8 cellular contexts compared by ENCODE assay signal in genomic region chr4:102503301-102503746, GRCh38. TPM values are rescaled to one million over a fixed set of nuclear protein-coding genes. Genes with fewer than 3 reads are reported as not detected.
DNase-seq lines count a peak whose midpoint lies in the region; ATAC-seq and TF ChIP-seq lines count a peak whose summit lies in the region.

No MANE protein-coding gene starts in this region.

- H3K36me3 Mint-ChIP-seq in activated T-cell treated with anti-CD3 and anti-CD28 coated beads, Interleukin-2, amount 50 U/mL, for 72 hours (ENCODE audit: insufficient read depth in 2 of 2): peaks cover 15 to 25% of the 10 kb centered on the region in 2 donors

- H3K27ac ChIP-seq in SJSA1: no peak overlapping the region
- peak overlapping the region in 2 of 3 donors; percentile 12 to 98 for H3K27ac ChIP-seq in thyroid gland

- H3K4me3 Mint-ChIP-seq in activated T-cell treated with anti-CD3 and anti-CD28 coated beads, Interleukin-2, amount 50 U/mL, for 72 hours: peak overlapping the region; percentile 89 to 98

- no peak for TF ChIP-seq POLR2A in thyroid gland (IDR thresholded peaks at IDR 0.05)

- TF ChIP-seq CTCF in fibroblast of villous mesenchyme (IDR thresholded peaks at IDR 0.05; ENCODE audit: insufficient read depth, low read depth, low read length) (no peak), thyroid gland (IDR thresholded peaks at IDR 0.05) (no peak)

- H3K36me3 ChIP-seq in SJSA1 (peaks cover 16% of the 10 kb centered on the region), thyroid gland (no peaks in the 10 kb centered on the region)

- H3K9me3 Mint-ChIP-seq in activated T-cell treated with anti-CD3 and anti-CD28 coated beads, Interleukin-2, amount 50 U/mL, for 72 hours: peaks cover 0 to 7% of the 10 kb centered on the region in 2 donors

- H3K27me3 Mint-ChIP-seq in activated T-cell treated with anti-CD3 and anti-CD28 coated beads, Interleukin-2, amount 50 U/mL, for 72 hours (ENCODE audit: low read depth): no peaks in the 10 kb centered on the region

- H3K9me3 ChIP-seq in SJSA1 (replicated peaks): no peaks in the 10 kb centered on the region
- H3K9me3 ChIP-seq in thyroid gland: no peaks in the 10 kb centered on the region

- H3K4me1 ChIP-seq in SJSA1 (replicated peaks): peaks cover 29% of the 10 kb centered on the region
- H3K4me1 ChIP-seq in thyroid gland: peaks cover 25 to 28% of the 10 kb centered on the region in 2 donors

- peak overlapping the region; percentile 99 for H3K27ac Mint-ChIP-seq in activated T-cell treated with anti-CD3 and anti-CD28 coated beads, Interleukin-2, amount 50 U/mL, for 72 hours

- no peak for ATAC-seq in activated T-cell treated with anti-CD3 and anti-CD28 coated beads, Interleukin-2, amount 50 U/mL, for 72 hours (replicated peaks in 1 of 2)
- ATAC-seq in HG03196 (IDR thresholded peaks at IDR 0.05; ENCODE audit: unreplicated experiment) (no peak), GM19467 (IDR thresholded peaks at IDR 0.05; ENCODE audit: unreplicated experiment) (no peak)

- no peak for DNase-seq in activated T-cell treated with anti-CD3 and anti-CD28 coated beads, Interleukin-2, amount 50 U/mL, for 72 hours
- DNase-seq in activated T-cell treated with anti-CD3 and anti-CD28 coated beads for 4 hours (no peak), SJSA1 (ENCODE audit: low read depth in 1 of 2, low spot score in 2 of 2) (no peak), fibroblast of villous mesenchyme (ENCODE audit: low read depth) (no peak), thyroid gland (no peak), HPDE6-E6E7 (ENCODE audit: extremely low spot score) (no peak)

- intact Hi-C loops in thyroid gland (cut with DNase I): no loop called here

- peak overlapping the region; percentile 96 for H3K4me3 ChIP-seq in SJSA1
- H3K4me3 ChIP-seq in fibroblast of villous mesenchyme (ENCODE audit: low read depth, low read length): peak overlapping the region; percentile 70
- no peak overlapping the region for H3K4me3 ChIP-seq in thyroid gland (replicated peaks in 1 of 3)

- H3K27me3 ChIP-seq in SJSA1 (replicated peaks) (no peaks in the 10 kb centered on the region), thyroid gland (no peaks in the 10 kb centered on the region)

- WGBS in thyroid gland, 2 donors: 26 to 28% methylated on average over 3 of the region's 3 CpGs

- H3K4me1 Mint-ChIP-seq in activated T-cell treated with anti-CD3 and anti-CD28 coated beads, Interleukin-2, amount 50 U/mL, for 72 hours (ENCODE audit: low read depth): peaks cover 52% of the 10 kb centered on the region

RNA-seq across cellular contexts. Expression of gene NFKB1, which starts 2.2 kb away (rescaled TPM):
- 100 to 1,000 TPM; 151 to 167 TPM for total RNA-seq in activated T-cell treated with anti-CD3 and anti-CD28 coated beads, Interleukin-2, amount 50 U/mL, for 72 hours
- 35.0 and 47.9 TPM in 2 replicates for total RNA-seq in SJSA1 (2014; rRNA removed; shearing (Covaris generic))
- 29.3 and 67.4 TPM in 2 replicates for total RNA-seq in fibroblast of villous mesenchyme
- 10 to 100 TPM; 33.5 to 50.0 (median 41.8) TPM for total RNA-seq in thyroid gland

Comparison
In these comparisons a context has a peak if more than half of its experiments do, and no peak if none do; other contexts are left out.
1. H3K4me3 ChIP-seq: peak in SJSA1 (single experiment) and fibroblast of villous mesenchyme (single experiment); none in thyroid gland (0 of 3).